ENCODE assay signal across 19 cellular contexts in the genomic region with DNA sequence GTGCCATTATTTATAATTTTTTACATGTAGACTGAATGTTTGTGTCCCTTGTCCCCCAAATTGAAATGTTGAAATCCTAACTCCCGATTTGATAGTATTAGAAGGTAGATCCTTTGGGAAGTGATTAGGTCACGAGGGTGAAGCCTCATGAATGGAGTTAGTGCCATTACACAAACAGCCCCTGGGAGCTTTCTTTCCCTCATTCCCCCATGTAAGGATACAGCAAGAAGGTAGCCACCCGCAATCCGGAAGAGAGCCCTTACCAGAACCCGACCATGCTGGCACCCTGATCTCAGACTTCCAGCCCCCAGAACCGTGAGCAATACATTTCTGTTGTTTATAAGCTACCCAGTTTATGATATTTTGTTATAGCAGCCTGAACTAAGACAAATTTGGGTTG.
DNase-seq lines count a peak whose midpoint lies in the region; ATAC-seq and TF ChIP-seq lines count a peak whose summit lies in the region.
"Had no signal": no experiment of that assay in that cellular context is flagged by ENCODE, and none has a peak within 500 bp of the region (broad histone marks: within the 10 kb centered on the region; RNA-seq: fewer than 3 reads in every experiment).

No MANE protein-coding gene starts in this region.

- no peak overlapping the region for H3T11ph ChIP-seq in H9 (ENCODE audit: low read length)

- H3K9ac ChIP-seq in H9 (ENCODE audit: extremely low read depth, insufficient read length, low read length) (no peak overlapping the region), endodermal cell (ENCODE audit: extremely low read depth, low read length, poor library complexity, severe bottlenecking) (no peak overlapping the region), trophoblast cell (ENCODE audit: low read length) (no peak overlapping the region)
- H3K9ac ChIP-seq: BLaER1, GM23248 had no signal

- no peak overlapping the region for H3K27ac ChIP-seq in H9 (ENCODE audit: insufficient read length, low read depth, low read length)
- H3K27ac ChIP-seq in endodermal cell (ENCODE audit: low read depth, low read length), result no peak overlapping the region
- H3K27ac ChIP-seq in trophoblast cell (ENCODE audit: low read depth, low read length), result no peak overlapping the region
- H3K27ac ChIP-seq: 22Rv1, BLaER1, C4-2B, GM23248 had no signal

- H3K18ac ChIP-seq in H9 (ENCODE audit: insufficient read length, low read depth, low read length) (no peak overlapping the region), trophoblast cell (ENCODE audit: low read length) (no peak overlapping the region)

- H3K4me3 ChIP-seq in endodermal cell (ENCODE audit: low read length), result no peak overlapping the region
- no peak overlapping the region for H3K4me3 ChIP-seq in trophoblast cell (ENCODE audit: low read depth, low read length)
- H3K4me3 ChIP-seq: BLaER1, GM23248 had no signal

- H4K91ac ChIP-seq in H9 (ENCODE audit: insufficient read length, low read depth, low read length), result no peak overlapping the region
- no peak overlapping the region for H4K91ac ChIP-seq in trophoblast cell (ENCODE audit: low read depth, low read length)

- no peak overlapping the region for H3K4me3 Mint-ChIP-seq in H9
- H3K4me3 Mint-ChIP-seq in endodermal cell, result no peak overlapping the region
- H3K4me3 Mint-ChIP-seq in activated T-helper 17 cell treated with anti-CD3 and anti-CD28 coated beads, Interleukin-2, amount 50 U/mL, for 72 hours, result no peak overlapping the region
- H3K4me3 Mint-ChIP-seq: B cell; CD4-positive, CD25-positive, alpha-beta regulatory T cell; CD8-positive, alpha-beta memory T cell had no signal

- H3K27ac Mint-ChIP-seq in H9 (peak overlapping the region in 1 of 3 experiments; percentile 13; a peak in 1 of 7 replicates), endodermal cell (no peak overlapping the region)
- H3K27ac Mint-ChIP-seq in activated T-helper 17 cell treated with anti-CD3 and anti-CD28 coated beads, Interleukin-2, amount 50 U/mL, for 72 hours, result no peak overlapping the region
- H3K27ac Mint-ChIP-seq: B cell; CD4-positive, CD25-positive, alpha-beta regulatory T cell; CD8-positive, alpha-beta memory T cell had no signal

- TF ChIP-seq CTCF in H9 (conservative IDR thresholded peaks at IDR 0.05) (no peak), endodermal cell (conservative IDR thresholded peaks at IDR 0.05) (no peak)

- H2AK5ac ChIP-seq in H9 (ENCODE audit: insufficient read length, low read length) (no peak overlapping the region), trophoblast cell (ENCODE audit: low read length) (no peak overlapping the region)

- no peak overlapping the region for H2BK15ac ChIP-seq in H9 (ENCODE audit: low read depth, low read length)

- no CpG with 5 or more reads among the region's 6 CpGs for WGBS in H9 (ENCODE audit: extremely low coverage, insufficient read length, low lambda C conversion rate)
- WGBS in endodermal cell (ENCODE audit: insufficient coverage in 1 of 2, insufficient read length in 1 of 2), 2 experiments, result 89 to 100% methylated on average over 2 to 6 of the region's 6 CpGs
- no CpG with 5 or more reads among the region's 6 CpGs for WGBS in trophoblast cell (ENCODE audit: extremely low coverage, insufficient coverage, insufficient read length)

- no peaks in the 10 kb centered on the region for H3K9me3 Mint-ChIP-seq in H9
- peaks cover 7% of the 10 kb centered on the region for H3K9me3 Mint-ChIP-seq in endodermal cell
- no peaks in the 10 kb centered on the region for H3K9me3 Mint-ChIP-seq in activated T-helper 17 cell treated with anti-CD3 and anti-CD28 coated beads, Interleukin-2, amount 50 U/mL, for 72 hours

- H3K36me3 Mint-ChIP-seq in H9 (ENCODE audit: insufficient read depth in 1 of 3, low read depth in 3 of 3) (no peaks in the 10 kb centered on the region), endodermal cell (ENCODE audit: low read depth) (no peaks in the 10 kb centered on the region)
- no peaks in the 10 kb centered on the region for H3K36me3 Mint-ChIP-seq in activated T-helper 17 cell treated with anti-CD3 and anti-CD28 coated beads, Interleukin-2, amount 50 U/mL, for 72 hours (ENCODE audit: low read depth)
- H3K36me3 Mint-ChIP-seq: CD4-positive, CD25-positive, alpha-beta regulatory T cell; CD8-positive, alpha-beta memory T cell had no signal

- H3K27me3 ChIP-seq in H9 (ENCODE audit: insufficient read depth, low read length) (no peaks in the 10 kb centered on the region), endodermal cell (ENCODE audit: control insufficient read depth, insufficient read depth, low read length, poor library complexity, severe bottlenecking) (no peaks in the 10 kb centered on the region), trophoblast cell (ENCODE audit: insufficient read depth, low read length) (no peaks in the 10 kb centered on the region)
- H3K27me3 ChIP-seq: BLaER1 had no signal

- H3K79me2 ChIP-seq in H9 (ENCODE audit: insufficient read depth, low read length) (no peaks in the 10 kb centered on the region), trophoblast cell (ENCODE audit: control insufficient read depth, insufficient read depth, low read length, poor library complexity) (no peaks in the 10 kb centered on the region)

- H3K4me2 ChIP-seq in H9 (ENCODE audit: insufficient read depth, insufficient read length, low read length) (no peak overlapping the region), trophoblast cell (ENCODE audit: low read length) (no peak overlapping the region)
- H3K4me2 ChIP-seq: BLaER1 had no signal

- DNase-seq in activated CD8-positive, alpha-beta memory T cell treated with anti-CD3 and anti-CD28 coated beads for 24 hours, result peak; percentile 17
- no peak for DNase-seq in activated CD8-positive, alpha-beta memory T cell treated with anti-CD3 and anti-CD28 coated beads, Interleukin-2, amount 50 U/mL, for 48 hours
- DNase-seq in H9 (peak; percentile 21), endodermal cell (peak; percentile 38), trophoblast cell (peak; percentile 21 to 38), NCI-H82 treated with DMSO at 0.1 percent for 48 hours (lab: John Stamatoyannopoulos, UW; ENCODE audit: unreplicated experiment) (no peak)
- DNase-seq: CD4-positive, CD25-positive, alpha-beta regulatory T cell; CD8-positive, alpha-beta memory T cell; DMS53; DMS79 treated with DMSO at 0.1 percent for 48 hours; GF-D8; GM23248; HCEC 1CT had no signal

- no peak overlapping the region for H2BK20ac ChIP-seq in H9 (ENCODE audit: low read depth, low read length, poor library complexity, severe bottlenecking)

- H3K4me1 Mint-ChIP-seq in H9, result no peaks in the 10 kb centered on the region
- H3K4me1 Mint-ChIP-seq in endodermal cell, result no peaks in the 10 kb centered on the region
- H3K4me1 Mint-ChIP-seq in activated T-helper 17 cell treated with anti-CD3 and anti-CD28 coated beads, Interleukin-2, amount 50 U/mL, for 72 hours, result no peaks in the 10 kb centered on the region
- H3K4me1 Mint-ChIP-seq: B cell; CD4-positive, CD25-positive, alpha-beta regulatory T cell; CD8-positive, alpha-beta memory T cell had no signal

- no peak overlapping the region for H4K12ac ChIP-seq in trophoblast cell (ENCODE audit: low read depth, low read length)

- no peak overlapping the region for H3K56ac ChIP-seq in H9 (ENCODE audit: insufficient read length, low read depth, low read length)

- H4K8ac ChIP-seq in H9 (replicated peaks; ENCODE audit: insufficient read length, low read depth, low read length) (no peak overlapping the region), trophoblast cell (ENCODE audit: low read depth, low read length) (no peak overlapping the region)

- H3K79me1 ChIP-seq in H9 (ENCODE audit: insufficient read depth, low read depth, low read length, poor library complexity, severe bottlenecking), result no peaks in the 10 kb centered on the region
- no peaks in the 10 kb centered on the region for H3K79me1 ChIP-seq in trophoblast cell (ENCODE audit: low read length)

- no peaks in the 10 kb centered on the region for H4K20me1 ChIP-seq in H9 (ENCODE audit: control insufficient read depth, insufficient read depth, insufficient read length)
- H4K20me1 ChIP-seq: BLaER1 had no signal

- ATAC-seq in GM18873 (IDR thresholded peaks at IDR 0.05; ENCODE audit: low FRiP score, unreplicated experiment), result no peak
- no peak for ATAC-seq in activated T-helper 17 cell treated with anti-CD3 and anti-CD28 coated beads, Interleukin-2, amount 50 U/mL, for 72 hours (replicated peaks)

- H3K9me3 ChIP-seq in H9 (ENCODE audit: control insufficient read depth, low read depth, low read length) (no peaks in the 10 kb centered on the region), endodermal cell (ENCODE audit: control insufficient read depth, low read length) (no peaks in the 10 kb centered on the region), trophoblast cell (ENCODE audit: insufficient read depth, low read depth, low read length) (no peaks in the 10 kb centered on the region)
- H3K9me3 ChIP-seq: BLaER1 had no signal

- H2AFZ ChIP-seq in H9 (ENCODE audit: low read length), result no peak overlapping the region
- no peak overlapping the region for H2AFZ ChIP-seq in trophoblast cell (ENCODE audit: insufficient read depth, low read length, poor library complexity)
- H2AFZ ChIP-seq: GM23248 had no signal

- no peaks in the 10 kb centered on the region for H3K36me3 ChIP-seq in endodermal cell (ENCODE audit: control insufficient read depth, insufficient read depth, low read length)
- H3K36me3 ChIP-seq in trophoblast cell (ENCODE audit: control insufficient read depth in 1 of 2, insufficient read depth in 2 of 2, low read length in 2 of 2), result no peaks in the 10 kb centered on the region
- H3K36me3 ChIP-seq: BLaER1 had no signal

- H3K23me2 ChIP-seq in H9 (ENCODE audit: insufficient read length, low read depth, low read length, poor library complexity, severe bottlenecking), result no peaks in the 10 kb centered on the region

- no peaks in the 10 kb centered on the region for H3K4me1 ChIP-seq in H9 (ENCODE audit: insufficient read depth, low read length)
- no peaks in the 10 kb centered on the region for H3K4me1 ChIP-seq in endodermal cell (ENCODE audit: control insufficient read depth, insufficient read depth, low read length)
- no peaks in the 10 kb centered on the region for H3K4me1 ChIP-seq in trophoblast cell (ENCODE audit: control insufficient read depth in 1 of 2, insufficient read depth in 2 of 2, low read length in 2 of 2)
- H3K4me1 ChIP-seq: BLaER1 had no signal

- H4K5ac ChIP-seq in H9 (ENCODE audit: insufficient read length, low read depth, low read length), result no peak overlapping the region

- H3K27me3 Mint-ChIP-seq in H9 (ENCODE audit: low read depth), result no peaks in the 10 kb centered on the region
- H3K27me3 Mint-ChIP-seq in endodermal cell (ENCODE audit: insufficient read depth), result no peaks in the 10 kb centered on the region
- H3K27me3 Mint-ChIP-seq in activated T-helper 17 cell treated with anti-CD3 and anti-CD28 coated beads, Interleukin-2, amount 50 U/mL, for 72 hours, result peaks cover 26% of the 10 kb centered on the region

- H3K23ac ChIP-seq in H9 (ENCODE audit: insufficient read length, low read depth, low read length) (no peak overlapping the region), trophoblast cell (ENCODE audit: low read length) (no peak overlapping the region)

- no peak overlapping the region for H2BK5ac ChIP-seq in H9 (ENCODE audit: insufficient read length, low read length)
- H2BK5ac ChIP-seq in trophoblast cell (ENCODE audit: low read depth, low read length, poor library complexity), result no peak overlapping the region

- H2BK12ac ChIP-seq in H9 (ENCODE audit: insufficient read length, low read depth, low read length), result no peak overlapping the region
- H2BK12ac ChIP-seq in trophoblast cell (ENCODE audit: low read length), result no peak overlapping the region

- no peak overlapping the region for H3K4ac ChIP-seq in H9 (ENCODE audit: low read depth, low read length)
- no peak overlapping the region for H3K4ac ChIP-seq in trophoblast cell (ENCODE audit: low read depth, low read length)

- H2BK120ac ChIP-seq in H9 (ENCODE audit: low read depth, low read length, poor library complexity, severe bottlenecking), result no peak overlapping the region
- H2BK120ac ChIP-seq in trophoblast cell (ENCODE audit: insufficient read depth, low read length, poor library complexity), result no peak overlapping the region

- H3K14ac ChIP-seq in H9 (ENCODE audit: insufficient read depth, low read length), result no peak overlapping the region
- H3K14ac ChIP-seq in trophoblast cell (ENCODE audit: low read length), result no peak overlapping the region

Comparison
In these comparisons a context has a peak if more than half of its experiments do, and no peak if none do; other contexts are left out.
1. DNase-seq: peak in activated CD8-positive, alpha-beta memory T cell treated with anti-CD3 and anti-CD28 coated beads for 24 hours (single experiment), H9 (single experiment), endodermal cell (single experiment) and trophoblast cell (2 of 2); none in activated CD8-positive, alpha-beta memory T cell treated with anti-CD3 and anti-CD28 coated beads, Interleukin-2, amount 50 U/mL, for 48 hours (single experiment) and NCI-H82 treated with DMSO at 0.1 percent for 48 hours (single experiment).